18 cellular contexts compared by ENCODE assay signal in genomic region chr17:78766743-78767294, GRCh38. TPM values are rescaled to one million over a fixed set of nuclear protein-coding genes. Genes with fewer than 3 reads are reported as not detected.
A peak's percentile ranks its signal among the peaks of the same experiment; 100 is the strongest.
DNase-seq lines count a peak whose midpoint lies in the region; ATAC-seq and TF ChIP-seq lines count a peak whose summit lies in the region.
"Had no signal": no experiment of that assay in that cellular context is flagged by ENCODE, and none has a peak within 500 bp of the region (broad histone marks: within the 10 kb centered on the region; RNA-seq: fewer than 3 reads in every experiment).

No MANE protein-coding gene starts in this region.

- peaks cover 22% of the 10 kb centered on the region for H3K36me3 Mint-ChIP-seq in activated naive CD4-positive, alpha-beta T cell treated with anti-CD3 and anti-CD28 coated beads, Interleukin-2, amount 10 ng/mL, durations not matched to agents 7 days and 5 days
- H3K36me3 Mint-ChIP-seq in naive B cell: peaks cover 2 to 8% of the 10 kb centered on the region in 2 donors

- H3K4me1 ChIP-seq in thymus (ENCODE audit: control insufficient read depth, insufficient read depth, low read length) (peaks cover 29% of the 10 kb centered on the region), BE2C (no peaks in the 10 kb centered on the region)

- no peaks in the 10 kb centered on the region for H3K9me3 Mint-ChIP-seq in activated naive CD4-positive, alpha-beta T cell treated with anti-CD3 and anti-CD28 coated beads, Interleukin-2, amount 10 ng/mL, durations not matched to agents 7 days and 5 days
- no peaks in the 10 kb centered on the region for H3K9me3 Mint-ChIP-seq in naive B cell
- H3K9me3 Mint-ChIP-seq: T-helper 2 cell treated with Interferon-gamma antibody and Interleukin-4, amounts not matched to agents 5 μg/mL and 100 μg/mL, for 36 hours had no signal

- DNase-seq in activated naive CD4-positive, alpha-beta T cell treated with anti-CD3 and anti-CD28 coated beads, Interleukin-2, amount 10 ng/mL, durations not matched to agents 7 days and 5 days: peak; percentile 19
- no peak for DNase-seq in activated naive CD4-positive, alpha-beta T cell treated with Interleukin-2 at 50 U/mL for 16 hours
- DNase-seq in naive B cell (no peak), BE2C (no peak), GM03348 (ENCODE audit: low spot score) (no peak)
- DNase-seq: activated CD4-positive, CD25-positive, alpha-beta regulatory T cell treated with anti-CD3 and anti-CD28 coated beads, Interleukin-2, amount 50 U/mL, for 72 hours; Calu3; Karpas-422; NCI-H1436 treated with DMSO at 0.1 percent for 48 hours; NCI-H446 treated with DMSO at 0.1 percent for 48 hours; SIG-M5 had no signal

- H3K4me3 Mint-ChIP-seq in activated naive CD4-positive, alpha-beta T cell treated with anti-CD3 and anti-CD28 coated beads, Interleukin-2, amount 10 ng/mL, durations not matched to agents 7 days and 5 days: no peak overlapping the region
- no peak overlapping the region for H3K4me3 Mint-ChIP-seq in naive B cell
- H3K4me3 Mint-ChIP-seq: T-helper 2 cell treated with Interferon-gamma antibody and Interleukin-4, amounts not matched to agents 5 μg/mL and 100 μg/mL, for 36 hours had no signal

- H3K27me3 Mint-ChIP-seq in activated naive CD4-positive, alpha-beta T cell treated with anti-CD3 and anti-CD28 coated beads, Interleukin-2, amount 10 ng/mL, durations not matched to agents 7 days and 5 days: no peaks in the 10 kb centered on the region
- no peaks in the 10 kb centered on the region for H3K27me3 Mint-ChIP-seq in naive B cell

- H3K36me3 ChIP-seq in thymus (ENCODE audit: control insufficient read depth, insufficient read depth) (no peaks in the 10 kb centered on the region), BE2C (no peaks in the 10 kb centered on the region; the same call in 1 of the 2 replicates)
- H3K36me3 ChIP-seq: cardiac muscle cell, HAP-1 had no signal

- H3K27ac ChIP-seq in VCaP: peak overlapping the region; percentile 53
- H3K27ac ChIP-seq in thymus (ENCODE audit: low read depth): peak overlapping the region; percentile 31
- H3K27ac ChIP-seq: cardiac muscle cell, hepatocyte had no signal

- 96% methylated on average over 5 of the region's 5 CpGs for WGBS in thymus

- H3K9me3 ChIP-seq in thymus (ENCODE audit: control insufficient read depth) (no peaks in the 10 kb centered on the region), BE2C (no peaks in the 10 kb centered on the region)
- H3K9me3 ChIP-seq: HAP-1 had no signal

- TF ChIP-seq CTCF in VCaP (conservative IDR thresholded peaks at IDR 0.05) (no peak), BE2C (IDR thresholded peaks at IDR 0.05; ENCODE audit: low read depth, low read length) (no peak)

- no peak overlapping the region for H3K27ac Mint-ChIP-seq in activated naive CD4-positive, alpha-beta T cell treated with anti-CD3 and anti-CD28 coated beads, Interleukin-2, amount 10 ng/mL, durations not matched to agents 7 days and 5 days
- no peak overlapping the region for H3K27ac Mint-ChIP-seq in naive B cell
- H3K27ac Mint-ChIP-seq: T-helper 2 cell treated with Interferon-gamma antibody and Interleukin-4, amounts not matched to agents 5 μg/mL and 100 μg/mL, for 36 hours had no signal

- no peak overlapping the region for H3K4me3 ChIP-seq in thymus (ENCODE audit: low read length)
- H3K4me3 ChIP-seq in BE2C (ENCODE audit: low read depth, low read length): no peak overlapping the region
- H3K4me3 ChIP-seq: cardiac muscle cell, HAP-1, hepatocyte had no signal

- H3K27me3 ChIP-seq in thymus (ENCODE audit: control insufficient read depth, insufficient read depth) (no peaks in the 10 kb centered on the region), BE2C (no peaks in the 10 kb centered on the region)
- H3K27me3 ChIP-seq: cardiac muscle cell, hepatocyte had no signal

- peaks cover 49% of the 10 kb centered on the region for H3K4me1 Mint-ChIP-seq in activated naive CD4-positive, alpha-beta T cell treated with anti-CD3 and anti-CD28 coated beads, Interleukin-2, amount 10 ng/mL, durations not matched to agents 7 days and 5 days
- H3K4me1 Mint-ChIP-seq in naive B cell: peaks cover 18 to 43% (median 28%) of the 10 kb centered on the region in 3 donors

- peak; percentile 64 for ATAC-seq in naive B cell (ENCODE audit: low read depth in 2 of 2)
- ATAC-seq in GM18517 (IDR thresholded peaks at IDR 0.05; ENCODE audit: unreplicated experiment): no peak

- CTCF ChIA-PET in activated naive CD4-positive, alpha-beta T cell treated with anti-CD3 and anti-CD28 coated beads, Interleukin-2, amount 10 ng/mL, durations not matched to agents 7 days and 5 days (lab: Charles Lee): interaction anchor here (1.3 to 3.6 kb wide), 3 partner anchors 16 to 32 kb away, joined by 3 to 21 read pairs (median 3); no protein-coding TSS in a partner anchor

RNA-seq across cellular contexts. Expression of gene CYTH1, which starts 15.3 kb away (rescaled TPM):
- 100 to 1,000 TPM; 165 to 235 (median 190) TPM for polyA plus RNA-seq in naive B cell (ENCODE audit: low read depth in 6 of 6)
- polyA plus RNA-seq in thymus: 91.7 TPM
- 51.1 TPM for polyA plus RNA-seq in BE2C (2012; ENCODE audit: insufficient read depth, insufficient read length, low read depth)
